Comparison of ENCODE assay signal across 30 cellular contexts in genomic region chr10:43062402-43063160, GRCh38. TPM values are rescaled to one million over a fixed set of nuclear protein-coding genes. Genes with fewer than 3 reads are reported as not detected.
"Had no signal": no experiment of that assay in that cellular context is flagged by ENCODE, and none has a peak within 500 bp of the region (broad histone marks: within the 10 kb centered on the region; RNA-seq: fewer than 3 reads in every experiment).

No MANE protein-coding gene starts in this region.

- H3K4me1 ChIP-seq: adrenal gland, body of pancreas, colonic mucosa, esophagus squamous epithelium, gastroesophageal sphincter had no signal

- H3K9me3 ChIP-seq: adrenal gland, body of pancreas, colonic mucosa, esophagus squamous epithelium, gastroesophageal sphincter had no signal

- H3K27me3 ChIP-seq: adrenal gland, body of pancreas, colonic mucosa had no signal

- H3K36me3 ChIP-seq: adrenal gland, colonic mucosa, esophagus squamous epithelium, gastroesophageal sphincter, WERI-Rb-1 had no signal

- H3K4me3 ChIP-seq: adrenal gland, body of pancreas, colonic mucosa, esophagus squamous epithelium, gastroesophageal sphincter had no signal

- DNase-seq: activated B cell treated with CpG ODN at 0.5 μM for 24 hours; activated CD4-positive, alpha-beta memory T cell treated with anti-CD3 and anti-CD28 coated beads for 36 hours; activated CD4-positive, alpha-beta T cell treated with anti-CD3 and anti-CD28 coated beads for 36 hours; activated CD4-positive, alpha-beta T cell treated with anti-CD3 and anti-CD28 coated beads, Interleukin-2, amount 10 ng/mL, durations not matched to agents 24 days and 14 days; activated CD4-positive, CD25-positive, alpha-beta regulatory T cell treated with anti-CD3 and anti-CD28 coated beads, Interleukin-2, amount 50 U/mL, for 72 hours; activated CD8-positive, alpha-beta memory T cell treated with anti-CD3 and anti-CD28 coated beads, Interleukin-2, amount 10 ng/mL, durations not matched to agents 7 days and 5 days; activated CD8-positive, alpha-beta memory T cell treated with anti-CD3 and anti-CD28 coated beads, Interleukin-2, amount 50 U/mL, for 4 hours; activated CD8-positive, alpha-beta T cell treated with anti-CD3 and anti-CD28 coated beads, Interleukin-2, amount 10 ng/mL, durations not matched to agents 7 days and 5 days; activated effector memory CD4-positive, alpha-beta T cell treated with anti-CD3 and anti-CD28 coated beads, Interleukin-2, amount 50 U/mL, for 16 hours; activated naive CD4-positive, alpha-beta T cell treated with anti-CD3 and anti-CD28 coated beads for 36 hours; activated naive CD8-positive, alpha-beta T cell treated with anti-CD3 and anti-CD28 coated beads for 36 hours; activated naive CD8-positive, alpha-beta T cell treated with anti-CD3 and anti-CD28 coated beads, Interleukin-2, amount 50 U/mL, for 24 hours; activated T-cell treated with anti-CD3 and anti-CD28 coated beads, Interleukin-2, amount 50 U/mL, for 1 hour; activated T-cell treated with anti-CD3 and anti-CD28 coated beads, Interleukin-2, amount 50 U/mL, for 48 hours; adrenal gland; amygdala; aorta; body of pancreas; central memory CD4-positive, alpha-beta T cell; cerebellar nuclear complex; colonic mucosa; effector CD8-positive, alpha-beta T cell; esophagus squamous epithelium; foreskin melanocyte; T-helper 1 cell; T-helper 17 cell; T1000; WERI-Rb-1 had no signal

- H3K27ac ChIP-seq: adrenal gland, body of pancreas, colonic mucosa, epithelial cell of prostate, esophagus squamous epithelium, gastroesophageal sphincter, WERI-Rb-1 had no signal

- ATAC-seq: activated CD4-positive, alpha-beta T cell treated with anti-CD3 and anti-CD28 coated beads for 36 hours; activated CD8-positive, alpha-beta memory T cell treated with anti-CD3 and anti-CD28 coated beads, Interleukin-2, amount 10 ng/mL, durations not matched to agents 7 days and 5 days; activated CD8-positive, alpha-beta T cell treated with anti-CD3 and anti-CD28 coated beads, Interleukin-2, amount 10 ng/mL, durations not matched to agents 7 days and 5 days; activated naive CD8-positive, alpha-beta T cell treated with anti-CD3 and anti-CD28 coated beads, Interleukin-2, amount 50 U/mL, for 24 hours; body of pancreas; gastroesophageal sphincter; T-helper 17 cell had no signal

RNA-seq across cellular contexts. Expression of gene RET, which starts 14.3 kb away (rescaled TPM):
- total RNA-seq: activated B cell treated with CpG ODN at 0.5 μM for 24 hours; activated naive CD8-positive, alpha-beta T cell treated with anti-CD3 and anti-CD28 coated beads for 36 hours had no signal
